11 cellular contexts compared by ENCODE assay signal in the genomic region with DNA sequence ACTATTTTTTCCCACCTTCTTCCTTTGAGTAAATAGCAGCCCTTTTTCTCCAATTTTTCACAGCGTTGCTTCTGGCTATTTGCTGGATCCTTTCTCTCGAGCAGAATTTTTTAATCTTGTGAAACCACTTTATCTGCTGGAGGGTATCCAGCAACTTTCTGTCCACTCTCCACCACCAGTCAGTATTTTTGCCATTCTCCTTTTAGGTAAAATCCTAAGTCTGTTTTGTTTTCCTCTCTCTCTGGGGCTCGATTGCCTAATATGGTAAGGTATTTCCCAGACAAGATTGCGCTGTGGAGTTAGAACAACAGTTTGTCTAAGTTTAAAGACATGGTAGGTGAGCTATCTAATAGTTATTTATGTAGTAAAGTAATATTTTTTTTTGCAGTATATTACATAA.
DNase-seq lines count a peak whose midpoint lies in the region; ATAC-seq, FAIRE-seq and TF ChIP-seq lines count a peak whose summit lies in the region.
"Had no signal": no experiment of that assay in that cellular context is flagged by ENCODE, and none has a peak within 500 bp of the region (broad histone marks: within the 10 kb centered on the region; RNA-seq: fewer than 3 reads in every experiment).

No MANE protein-coding gene starts in this region.

- H3K4me1 ChIP-seq in liver (ENCODE audit: control insufficient read depth in 4 of 4, insufficient read depth in 4 of 4, low read length in 3 of 4), result peaks cover 0 to 3% (median 1%) of the 10 kb centered on the region in 4 donors
- peaks cover 0 to 10% (median 2%) of the 10 kb centered on the region in 5 donors for H3K4me1 ChIP-seq in subcutaneous abdominal adipose tissue (ENCODE audit: control insufficient read depth in 5 of 5, insufficient read depth in 5 of 5, low read length in 5 of 5)

- H3K4me3 ChIP-seq in liver (ENCODE audit: low read depth in 1 of 3, low read length in 3 of 3) (no peak overlapping the region), subcutaneous abdominal adipose tissue (ENCODE audit: low read depth in 1 of 5, low read length in 5 of 5) (no peak overlapping the region)

- DNase-seq in HT1080 (ENCODE audit: low read depth) (peak; percentile 11), endothelial cell (ENCODE audit: low spot score) (no peak), urothelium cell line (ENCODE audit: low spot score) (no peak), NCI-H69 (lab: John Stamatoyannopoulos, UW) (no peak)
- DNase-seq in stimulated activated CD4-positive, alpha-beta T cell treated with anti-CD3 and anti-CD28 coated beads, Interleukin-4, amount 100 ng/mL, for 4 hours, result no peak
- DNase-seq: activated CD4-positive, alpha-beta T cell treated with anti-CD3 and anti-CD28 coated beads for 48 hours; central memory CD4-positive, alpha-beta T cell; GDM1 had no signal

- TF ChIP-seq CTCF in endothelial cell (IDR thresholded peaks at IDR 0.05; ENCODE audit: unreplicated experiment), result no peak
- no peak for TF ChIP-seq CTCF in liver (IDR thresholded peaks at IDR 0.05; ENCODE audit: low read depth, low read length, missing input control)

- peak overlapping the region; percentile 90 for H3K27ac Mint-ChIP-seq in endothelial cell (ENCODE audit: unreplicated experiment)

- H3K27me3 ChIP-seq in liver (ENCODE audit: control insufficient read depth in 4 of 4, insufficient read depth in 4 of 4, low read length in 3 of 4), result no peaks in the 10 kb centered on the region
- H3K27me3 ChIP-seq in subcutaneous abdominal adipose tissue (ENCODE audit: control insufficient read depth in 5 of 5, insufficient read depth in 4 of 5, low read length in 5 of 5), result no peaks in the 10 kb centered on the region

- no peak for ATAC-seq in GM21529 (IDR thresholded peaks at IDR 0.05; ENCODE audit: unreplicated experiment)

- no peaks in the 10 kb centered on the region for H3K36me3 Mint-ChIP-seq in endothelial cell (ENCODE audit: low read depth, unreplicated experiment)

- H3K9me3 Mint-ChIP-seq in endothelial cell (ENCODE audit: unreplicated experiment), result no peaks in the 10 kb centered on the region

- H3K27ac ChIP-seq in liver (ENCODE audit: low read depth in 1 of 2, low read length in 2 of 2), result peak overlapping the region; percentile 20 to 23
- H3K27ac ChIP-seq in subcutaneous abdominal adipose tissue (ENCODE audit: low read depth, low read length), result peak overlapping the region; percentile 84

- no peak for FAIRE-seq in urothelium cell line (lab: Jason Lieb, UNC)

- 41% methylated on average over 4 of the region's 4 CpGs for WGBS in liver

- H3K4me1 Mint-ChIP-seq in endothelial cell (ENCODE audit: unreplicated experiment), result peaks cover 3% of the 10 kb centered on the region

- H3K27me3 Mint-ChIP-seq in endothelial cell (ENCODE audit: unreplicated experiment), result no peaks in the 10 kb centered on the region

- TF ChIP-seq RAD21 in liver (IDR thresholded peaks at IDR 0.05), result peak in 1 of 2 donors; percentile 45

- H3K9me3 ChIP-seq in liver (ENCODE audit: control insufficient read depth in 4 of 4, low read length in 3 of 4), result no peaks in the 10 kb centered on the region
- H3K9me3 ChIP-seq in subcutaneous abdominal adipose tissue (ENCODE audit: control insufficient read depth in 5 of 5, low read length in 5 of 5), result no peaks in the 10 kb centered on the region

- H3K9ac ChIP-seq in liver (ENCODE audit: low read depth in 1 of 2, low read length in 2 of 2) (no peak overlapping the region), subcutaneous abdominal adipose tissue (ENCODE audit: low read length in 5 of 5) (peak overlapping the region in 1 of 5 donors; percentile 32)

- no peak overlapping the region for H3K4me3 Mint-ChIP-seq in endothelial cell (ENCODE audit: unreplicated experiment)

- peaks cover 0 to 5% (median under 1%) of the 10 kb centered on the region in 4 donors for H3K36me3 ChIP-seq in liver (ENCODE audit: control insufficient read depth in 4 of 4, insufficient read depth in 3 of 4, low read depth in 1 of 4, low read length in 3 of 4)
- peaks cover 0 to 28% (median 9%) of the 10 kb centered on the region in 5 donors for H3K36me3 ChIP-seq in subcutaneous abdominal adipose tissue (ENCODE audit: control insufficient read depth in 5 of 5, insufficient read depth in 5 of 5, low read length in 5 of 5)

TF ChIP-seq in liver, 16 proteins besides CTCF, POLR2A, EP300 and RAD21:
- TF ChIP-seq FOXA2 (IDR thresholded peaks at IDR 0.05) (no peak), YY1 (IDR thresholded peaks at IDR 0.05) (peak; percentile 30), HNF4A (conservative IDR thresholded peaks at IDR 0.05) (peak; percentile 8 to 28), RXRA (IDR thresholded peaks at IDR 0.05) (no peak), SP1 (IDR thresholded peaks at IDR 0.05) (no peak)
